In the genomic region with DNA sequence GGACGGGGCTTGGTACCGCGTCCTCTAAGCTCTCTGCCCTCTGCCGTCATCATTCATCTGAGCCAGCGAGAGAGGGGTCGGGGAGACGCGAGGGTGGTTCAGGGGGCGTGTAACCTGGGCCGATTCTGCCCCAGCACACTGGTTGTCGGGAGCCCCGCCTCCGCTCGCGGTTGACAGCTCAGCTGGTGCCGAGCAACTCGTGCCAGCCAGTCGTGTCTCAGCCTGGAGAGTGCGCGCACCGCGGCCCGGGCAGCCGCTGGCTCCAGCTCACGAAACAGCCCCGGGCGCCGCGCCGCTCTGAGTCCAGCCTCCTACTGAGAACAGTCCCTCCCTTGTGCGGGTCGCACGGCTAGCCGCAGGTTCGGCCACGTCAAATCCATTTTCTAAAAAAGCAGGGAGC, we compare ENCODE assay signal across 8 cellular contexts. TPM values are rescaled to one million over a fixed set of nuclear protein-coding genes. Genes with fewer than 3 reads are reported as not detected.
DNase-seq lines count a peak whose midpoint lies in the region; ATAC-seq and TF ChIP-seq lines count a peak whose summit lies in the region.
"Not testable (repeated sequence)": the region's sequence is repeated elsewhere in the genome, so short reads cannot be mapped to it uniquely, and the experiment has no call there.

Gene PDE4DIP (plus strand): TSS at position 209 of the 400 bp plus-strand sequence. CDS start 347 bp downstream, outside the sequence.

- POLR2A ChIA-PET in HEK293 (lab: Yijun Ruan, JAX): not testable (repeated sequence)

- not testable (repeated sequence) for H3K9me3 Mint-ChIP-seq in T-helper 2 cell treated with Interferon-gamma antibody and Interleukin-4, amounts not matched to agents 5 μg/mL and 100 μg/mL, for 36 hours; activated T-cell treated with anti-CD3 and anti-CD28 coated beads, Interleukin-2, amount 50 U/mL, for 24 hours

- DNase-seq in T-helper 2 cell treated with Interferon-gamma antibody and Interleukin-4, amounts not matched to agents 5 μg/mL and 100 μg/mL, for 36 hours (ENCODE audit: low spot score): peak; percentile 27
- DNase-seq in activated T-cell treated with anti-CD3 and anti-CD28 coated beads, Interleukin-2, amount 50 U/mL, for 24 hours: peak; percentile 70
- DNase-seq in cardiac fibroblast (ENCODE audit: low read depth in 2 of 2); omental fat pad (ENCODE audit: low spot score): not testable (repeated sequence)
- peak; percentile 68 for DNase-seq in left ventricle myocardium superior
- peak; percentile 0 to 40 (median 38) for DNase-seq in stimulated activated CD4-positive, alpha-beta T cell treated with anti-CD3 and anti-CD28 coated beads, TNF-alpha, amount 100 ng/mL, for 4 hours (ENCODE audit: low read depth in 3 of 3)
- DNase-seq in uterus: peak in 1 of 2 donors; percentile 15

- H3K4me1 Mint-ChIP-seq in T-helper 2 cell treated with Interferon-gamma antibody and Interleukin-4, amounts not matched to agents 5 μg/mL and 100 μg/mL, for 36 hours (ENCODE audit: low read depth); activated T-cell treated with anti-CD3 and anti-CD28 coated beads, Interleukin-2, amount 50 U/mL, for 24 hours (ENCODE audit: low read depth): not testable (repeated sequence)

- not testable (repeated sequence) for H3K9me3 ChIP-seq in HEK293 (ENCODE audit: control insufficient read depth, insufficient read depth, low read depth, low read length); uterus

- H3K4me3 Mint-ChIP-seq in T-helper 2 cell treated with Interferon-gamma antibody and Interleukin-4, amounts not matched to agents 5 μg/mL and 100 μg/mL, for 36 hours: peak within 1 kb of the TSS; percentile 72
- peak within 1 kb of the TSS; percentile 67 for H3K4me3 Mint-ChIP-seq in activated T-cell treated with anti-CD3 and anti-CD28 coated beads, Interleukin-2, amount 50 U/mL, for 24 hours

- H3K36me3 ChIP-seq in HEK293 (ENCODE audit: control insufficient read depth in 2 of 2, insufficient read depth in 1 of 2, low read length in 2 of 2); uterus: not testable (repeated sequence)

- intact Hi-C loops in left ventricle myocardium superior (cut with micrococcal nuclease); uterus (cut with DNase I; ENCODE audit: low total_unique reads): not testable (repeated sequence)

- not testable (repeated sequence) for H3K36me3 Mint-ChIP-seq in T-helper 2 cell treated with Interferon-gamma antibody and Interleukin-4, amounts not matched to agents 5 μg/mL and 100 μg/mL, for 36 hours (ENCODE audit: low read depth); activated T-cell treated with anti-CD3 and anti-CD28 coated beads, Interleukin-2, amount 50 U/mL, for 24 hours (ENCODE audit: low read depth)

- H3K4me3 ChIP-seq in HEK293 (ENCODE audit: low read depth, low read length); uterus: not testable (repeated sequence)
- peak within 1 kb of the TSS; percentile 15 to 30 for H3K4me3 ChIP-seq in cardiac fibroblast (replicated peaks in 1 of 2; ENCODE audit: low read depth in 2 of 2, low read length in 2 of 2)

- not testable (repeated sequence) for H3K27me3 Mint-ChIP-seq in T-helper 2 cell treated with Interferon-gamma antibody and Interleukin-4, amounts not matched to agents 5 μg/mL and 100 μg/mL, for 36 hours (ENCODE audit: low read depth); activated T-cell treated with anti-CD3 and anti-CD28 coated beads, Interleukin-2, amount 50 U/mL, for 24 hours

- not testable (repeated sequence) for H3K27ac Mint-ChIP-seq in T-helper 2 cell treated with Interferon-gamma antibody and Interleukin-4, amounts not matched to agents 5 μg/mL and 100 μg/mL, for 36 hours; activated T-cell treated with anti-CD3 and anti-CD28 coated beads, Interleukin-2, amount 50 U/mL, for 24 hours

- CTCF ChIA-PET in HEK293 (lab: Yijun Ruan, JAX): not testable (repeated sequence)

- not testable (repeated sequence) for TF ChIP-seq CTCF in HEK293 (tag by site-specific recombination; IDR thresholded peaks at IDR 0.05); cardiac fibroblast (IDR thresholded peaks at IDR 0.05; ENCODE audit: low read depth, low read length); omental fat pad (IDR thresholded peaks at IDR 0.05); uterus (IDR thresholded peaks at IDR 0.05)

- H3K27ac ChIP-seq in HEK293 (ENCODE audit: extremely low read depth, low read depth, low read length); uterus: not testable (repeated sequence)

- not testable (repeated sequence) for H3K27me3 ChIP-seq in uterus

- TF ChIP-seq POLR2A in uterus (IDR thresholded peaks at IDR 0.05): not testable (repeated sequence)

- not testable (repeated sequence) for H3K4me1 ChIP-seq in HEK293 (ENCODE audit: control insufficient read depth, insufficient read depth, low read length); uterus

- ATAC-seq in left ventricle myocardium superior: peak; percentile 95
- peak; percentile 93 for ATAC-seq in omental fat pad (ENCODE audit: low FRiP score)

TF ChIP-seq in HEK293, 187 proteins besides CTCF, POLR2A, EP300 and RAD21:
- TF ChIP-seq ZBTB26 (tag by site-specific recombination; optimal IDR thresholded peaks at IDR 0.05): peak; percentile 43

RNA-seq across cellular contexts. Expression of gene PDE4DIP, which starts in this region (rescaled TPM):
- total RNA-seq in left ventricle myocardium superior (1,838 TPM), omental fat pad (10 to 100 TPM; 54.1 to 83.5 (median 59.1) TPM), uterus (10 to 100 TPM; 24.6 to 61.9 (median 55.6) TPM)

Comparison
In these comparisons a context has a peak if more than half of its experiments do, and no peak if none do; other contexts are left out.
1. RNA of gene PDE4DIP (total RNA-seq): 1,838 TPM in left ventricle myocardium superior (single experiment); 54.1 to 83.5 TPM in omental fat pad and 24.6 to 61.9 TPM in uterus; every median in the first group is over 10 times any median in the second.